Comparison of ENCODE assay signal across 9 cellular contexts in genomic region chr12:23230899-23231298, GRCh38.
"Had no signal": no experiment of that assay in that cellular context is flagged by ENCODE, and none has a peak within 500 bp of the region (broad histone marks: within the 10 kb centered on the region; RNA-seq: fewer than 3 reads in every experiment).

No MANE protein-coding gene starts in this region.

- H3K4me1 Mint-ChIP-seq: IgD-negative memory B cell had no signal

- H3K36me3 Mint-ChIP-seq: IgD-negative memory B cell had no signal

- H3K27ac ChIP-seq: GM23248, HL-60 had no signal

- H3K4me3 ChIP-seq: GM23248, HAP-1 had no signal

- H3K36me3 ChIP-seq: HAP-1 had no signal

- H3K9ac ChIP-seq: GM23248 had no signal

- H3K27ac Mint-ChIP-seq: HFFc6, IgD-negative memory B cell had no signal

- DNase-seq: GM23248, GOT3, H7, HFFc6 had no signal

- ATAC-seq: HCT116, HepG2 had no signal

- H3K4me3 Mint-ChIP-seq: HFFc6, IgD-negative memory B cell had no signal
